Comparison of ENCODE assay signal across 13 cellular contexts in genomic region chr20:53598140-53599038, GRCh38. TPM values are rescaled to one million over a fixed set of nuclear protein-coding genes. Genes with fewer than 3 reads are reported as not detected.
DNase-seq lines count a peak whose midpoint lies in the region; ATAC-seq and TF ChIP-seq lines count a peak whose summit lies in the region.
"Had no signal": no experiment of that assay in that cellular context is flagged by ENCODE, and none has a peak within 500 bp of the region (broad histone marks: within the 10 kb centered on the region; RNA-seq: fewer than 3 reads in every experiment).

No MANE protein-coding gene starts in this region.

- TF ChIP-seq CTCF in SK-N-SH (IDR thresholded peaks at IDR 0.05) (no peak), Panc1 (IDR thresholded peaks at IDR 0.05) (no peak), colonic mucosa (IDR thresholded peaks at IDR 0.05) (no peak), spleen (IDR thresholded peaks at IDR 0.05 in 8 of 11, conservative IDR thresholded peaks at IDR 0.05 in 3 of 11) (no peak)

- CTCF ChIA-PET in SK-N-SH (lab: Yijun Ruan, JAX) (interaction anchor here (0.9 to 2.4 kb wide), 2 partner anchors 88 to 318 kb away, joined by 3 to 10 read pairs; no protein-coding TSS in a partner anchor), Panc1 (lab: Charles Lee) (no interaction called here)

- 92% methylated on average over 9 of the region's 9 CpGs for WGBS in SK-N-SH (ENCODE audit: low lambda C conversion rate)
- WGBS in spleen, 5 donors: 88 to 91% (median 90%) methylated on average over 9 of the region's 9 CpGs
- WGBS in mesenchymal stem cell: 92% methylated on average over 9 of the region's 9 CpGs

- peaks cover 2% of the 10 kb centered on the region; the same call in 1 of the 2 replicates for H3K79me2 ChIP-seq in SK-N-SH (ENCODE audit: insufficient read depth)

- H3K27me3 ChIP-seq in SK-N-SH (ENCODE audit: insufficient read depth) (no peaks in the 10 kb centered on the region), Panc1 (ENCODE audit: control insufficient read depth, insufficient read depth, low read length) (no peaks in the 10 kb centered on the region), colonic mucosa (no peaks in the 10 kb centered on the region), spleen (replicated peaks in 1 of 7) (no peaks in the 10 kb centered on the region), mesenchymal stem cell (ENCODE audit: control insufficient read depth in 1 of 2, insufficient read depth in 1 of 2, low read length in 2 of 2) (no peaks in the 10 kb centered on the region)
- H3K27me3 ChIP-seq: adrenal gland had no signal

- POLR2A ChIA-PET in SK-N-SH (lab: Yijun Ruan, JAX): no interaction called here
- POLR2A ChIA-PET in Panc1 (lab: Charles Lee): no interaction called here

- H3K4me1 ChIP-seq in SK-N-SH (ENCODE audit: control insufficient read depth in 1 of 2, insufficient read depth in 2 of 2, low read depth in 1 of 2, low read length in 1 of 2) (peaks cover 0 to 3% of the 10 kb centered on the region in 2 experiments; a peak in 3 of 4 replicates), Panc1 (ENCODE audit: control insufficient read depth, insufficient read depth, low read length) (peaks cover 33% of the 10 kb centered on the region), colonic mucosa (no peaks in the 10 kb centered on the region), spleen (peaks cover 9 to 61% (median 31%) of the 10 kb centered on the region in 6 donors), mesenchymal stem cell (ENCODE audit: control insufficient read depth, insufficient read depth, low read depth, low read length) (peaks cover 3% of the 10 kb centered on the region)

- TF ChIP-seq EP300 in SK-N-SH (IDR thresholded peaks at IDR 0.05; ENCODE audit: borderline replicate concordance in 1 of 2, low read depth in 1 of 2, low read length in 1 of 2): no peak

- H2AK5ac ChIP-seq in mesenchymal stem cell (ENCODE audit: low read length, severe bottlenecking): no peak overlapping the region

- ATAC-seq in SK-N-SH treated with all-trans-retinoic acid at 6 μM for 48 hours (no peak), Panc1 (no peak)
- ATAC-seq: psoas muscle had no signal

- no peaks in the 10 kb centered on the region for H4K20me1 ChIP-seq in SK-N-SH (ENCODE audit: insufficient read depth)

- no peak overlapping the region for H2BK15ac ChIP-seq in mesenchymal stem cell (ENCODE audit: low read depth, poor library complexity, severe bottlenecking)

- intact Hi-C loops in Panc1 (cut with micrococcal nuclease; ENCODE audit: unreplicated experiment): loop anchor here (10.0 kb wide), 2 partner anchors 136 to 316 kb away; no protein-coding TSS in a partner anchor
- intact Hi-C loops in colonic mucosa (cut with DNase I): loop anchor here (10.0 kb wide), 1 partner anchor 46 kb away; no protein-coding TSS in a partner anchor
- intact Hi-C loops in spleen (cut with DNase I; ENCODE audit: low total_unique reads): no loop called here

- H4K91ac ChIP-seq in mesenchymal stem cell (ENCODE audit: low read length): no peak overlapping the region

- no peak overlapping the region for H3K4me2 ChIP-seq in SK-N-SH
- no peak overlapping the region for H3K4me2 ChIP-seq in mesenchymal stem cell (ENCODE audit: low read length, poor library complexity, severe bottlenecking)

- H3K9me3 ChIP-seq in SK-N-SH (no peaks in the 10 kb centered on the region), Panc1 (ENCODE audit: control insufficient read depth, insufficient read depth, low read depth, low read length) (no peaks in the 10 kb centered on the region), colonic mucosa (no peaks in the 10 kb centered on the region), spleen (no peaks in the 10 kb centered on the region), mesenchymal stem cell (ENCODE audit: control insufficient read depth, low read length) (no peaks in the 10 kb centered on the region)
- H3K9me3 ChIP-seq: adrenal gland, psoas muscle had no signal

- no TSS peak for BruUV-seq in Panc1 (replicated peaks; lab: Mats Ljungman, UMichigan)

- H3K9ac ChIP-seq in SK-N-SH (no peak overlapping the region), colonic mucosa (ENCODE audit: low read depth in 2 of 2, low read length in 2 of 2) (peak overlapping the region in 1 of 2 donors; percentile 34), mesenchymal stem cell (ENCODE audit: low read length) (no peak overlapping the region)

- no peak overlapping the region for H3K4ac ChIP-seq in mesenchymal stem cell (ENCODE audit: low read depth in 1 of 2, low read length in 2 of 2)

- H2AFZ ChIP-seq in SK-N-SH (ENCODE audit: low read depth) (no peak overlapping the region), mesenchymal stem cell (ENCODE audit: low read depth, low read length) (no peak overlapping the region)

- H3K27ac ChIP-seq in SK-N-SH (ENCODE audit: low read depth in 2 of 2, low read length in 1 of 2): no peak overlapping the region
- H3K27ac ChIP-seq in Panc1 (ENCODE audit: low read length): peak overlapping the region; percentile 98
- H3K27ac ChIP-seq in colonic mucosa: no peak overlapping the region
- H3K27ac ChIP-seq in spleen: peak overlapping the region in 7 of 8 donors; percentile 15 to 61 (median 48)
- no peak overlapping the region for H3K27ac ChIP-seq in mesenchymal stem cell (ENCODE audit: low read length, poor library complexity, severe bottlenecking)
- H3K27ac ChIP-seq: psoas muscle had no signal

- no peak for TF ChIP-seq RAD21 in SK-N-SH (IDR thresholded peaks at IDR 0.05; ENCODE audit: low read length)

- DNase-seq in SK-N-SH (no peak), Panc1 (ENCODE audit: low read depth, low spot score) (no peak), colonic mucosa (peak; percentile 20), spleen (no peak), mesenchymal stem cell (no peak), nucleus accumbens (lab: John Stamatoyannopoulos, UW) (no peak), iPS-NIHi11 (ENCODE audit: low spot score) (no peak)
- DNase-seq: GDM1, KBM-7, NCI-H524 treated with DMSO at 0.1 percent for 48 hours, psoas muscle had no signal

- H3K18ac ChIP-seq in mesenchymal stem cell (ENCODE audit: low read depth in 1 of 2, low read length in 2 of 2): no peak overlapping the region

- H3K4me3 ChIP-seq in SK-N-SH (ENCODE audit: low read depth in 2 of 2, low read length in 1 of 2) (no peak overlapping the region), Panc1 (ENCODE audit: low read depth in 2 of 2, low read length in 2 of 2) (peak overlapping the region; percentile 53 to 66), colonic mucosa (no peak overlapping the region), spleen (no peak overlapping the region), mesenchymal stem cell (ENCODE audit: insufficient read depth in 1 of 2, low read depth in 1 of 2, low read length in 2 of 2) (no peak overlapping the region)
- H3K4me3 ChIP-seq: adrenal gland, psoas muscle had no signal

- in situ Hi-C loops in Panc1 (cut with HindIII; ENCODE audit: low pct_unique_long_range_greater_than_20kb, low sequenced_read_pairs): no loop called here

- H3K9me2 ChIP-seq in SK-N-SH: no peaks in the 10 kb centered on the region

- no peak for TF ChIP-seq POLR2A in spleen (IDR thresholded peaks at IDR 0.05)

- H2BK12ac ChIP-seq in mesenchymal stem cell (ENCODE audit: low read length in 2 of 2): no peak overlapping the region

- no peak overlapping the region for H2BK120ac ChIP-seq in mesenchymal stem cell (ENCODE audit: low read depth, low read length)

- H3K36me3 ChIP-seq in SK-N-SH (replicated peaks in 1 of 2; ENCODE audit: control insufficient read depth in 1 of 2, insufficient read depth in 2 of 2, low read length in 1 of 2) (no peaks in the 10 kb centered on the region), Panc1 (ENCODE audit: control insufficient read depth, insufficient read depth, low read length) (no peaks in the 10 kb centered on the region), colonic mucosa (no peaks in the 10 kb centered on the region), spleen (no peaks in the 10 kb centered on the region), mesenchymal stem cell (ENCODE audit: control insufficient read depth in 1 of 2, insufficient read depth in 2 of 2, low read depth in 1 of 2, low read length in 2 of 2) (no peaks in the 10 kb centered on the region)
- H3K36me3 ChIP-seq: adrenal gland had no signal

- no peak overlapping the region for H3K14ac ChIP-seq in mesenchymal stem cell (ENCODE audit: low read length in 2 of 2)

- H2BK5ac ChIP-seq in mesenchymal stem cell (ENCODE audit: low read depth, low read length, poor library complexity, severe bottlenecking): no peak overlapping the region

- no peak overlapping the region for H4K8ac ChIP-seq in mesenchymal stem cell (ENCODE audit: low read length)

- H3K23ac ChIP-seq in mesenchymal stem cell (ENCODE audit: low read length in 2 of 2): no peak overlapping the region

- no peaks in the 10 kb centered on the region for H3K79me1 ChIP-seq in mesenchymal stem cell (replicated peaks; ENCODE audit: low read length, poor library complexity, severe bottlenecking)

- H3F3A ChIP-seq in SK-N-SH (replicated peaks; ENCODE audit: insufficient read depth): peaks cover 7% of the 10 kb centered on the region

TF ChIP-seq in SK-N-SH, 30 proteins besides CTCF, POLR2A, EP300 and RAD21 (continues in another document):
- TF ChIP-seq JUND (IDR thresholded peaks at IDR 0.05) (no peak), TAF1 (IDR thresholded peaks at IDR 0.05; ENCODE audit: borderline replicate concordance, low read depth, low read length) (no peak), FOXM1 (IDR thresholded peaks at IDR 0.05; ENCODE audit: low read depth) (no peak), RFX5 (IDR thresholded peaks at IDR 0.05; ENCODE audit: low read length) (no peak)

TF ChIP-seq in SK-N-SH treated with all-trans-retinoic acid at 6 μM for 48 hours, 23 proteins besides CTCF, POLR2A, EP300 and RAD21 (continues in another document):
- TF ChIP-seq ARNTL (CRISPR knock-in tag; IDR thresholded peaks at IDR 0.05; ENCODE audit: borderline replicate concordance, low read depth) (no peak), ZC3H10 (CRISPR knock-in tag; IDR thresholded peaks at IDR 0.05) (no peak), BACH2 (CRISPR knock-in tag; IDR thresholded peaks at IDR 0.05; ENCODE audit: borderline replicate concordance) (no peak), ZNF8 (CRISPR knock-in tag; IDR thresholded peaks at IDR 0.05) (no peak)

RNA-seq across cellular contexts. Expression of gene ZNF217, which starts 4.8 kb away (rescaled TPM):
- polyA plus RNA-seq in SK-N-SH (2012; rRNA removed) (6.9 and 7.1 TPM in 2 replicates), spleen (10 to 100 TPM; 15.1 to 20.4 (median 15.3) TPM)
- polyA plus RNA-seq in SK-N-SH (2012; cell fraction: cytosol; rRNA removed): 7.6 and 8.5 TPM in 2 replicates
- 13.4 and 14.5 TPM in 2 replicates for polyA plus RNA-seq in SK-N-SH (2012; cell fraction: nucleus; rRNA removed)
- total RNA-seq in Panc1 (2021; ENCODE audit: unreplicated experiment) (210 TPM), colonic mucosa (10 to 100 TPM; 45.7 to 73.0 TPM), spleen (10 to 100 TPM; 58.7 to 90.1 (median 87.5) TPM)
- 80.1 TPM for polyA plus RNA-seq in Panc1 (2012; ENCODE audit: insufficient read length)
- 15.7 TPM for polyA plus RNA-seq in mesenchymal stem cell (2013, experiment 1 of 2)
- polyA plus RNA-seq in mesenchymal stem cell (2013, experiment 2 of 2): 16.6 TPM

Comparison
In these comparisons a context has a peak if more than half of its experiments do, and no peak if none do; other contexts are left out.
1. H3K27ac ChIP-seq: peak in Panc1 (single experiment) and spleen (7 of 8); none in SK-N-SH (0 of 2), colonic mucosa (single experiment) and mesenchymal stem cell (single experiment).
2. H3K4me3 ChIP-seq: peak in Panc1 (2 of 2); none in SK-N-SH (0 of 2), colonic mucosa (single experiment), spleen (0 of 8) and mesenchymal stem cell (0 of 2).